ENCODE assay signal across 1 cellular context in genomic region chr1:2375246-2375922, GRCh38.
A peak's percentile ranks its signal among the peaks of the same experiment; 100 is the strongest.
TF ChIP-seq lines count a peak whose summit lies in the region.

No MANE protein-coding gene starts in this region.

TF ChIP-seq in K562, 482 proteins besides CTCF, POLR2A, EP300 and RAD21:
- TF ChIP-seq POLR2G (IDR thresholded peaks at IDR 0.05; ENCODE audit: low read depth, low read length) (peak; percentile 58), ATF3 (IDR thresholded peaks at IDR 0.05) (peak; percentile 21; the same call in 1 of the 2 replicates), ATF3 (CRISPR knock-in tag; conservative IDR thresholded peaks at IDR 0.05) (no peak), MTF1 (CRISPR knock-in tag; IDR thresholded peaks at IDR 0.05; ENCODE audit: borderline replicate concordance) (no peak), HINFP (tag; conservative IDR thresholded peaks at IDR 0.05; ENCODE audit: low read depth) (no peak), ZNF57 (CRISPR knock-in tag; IDR thresholded peaks at IDR 0.05) (no peak), ZNF224 (CRISPR knock-in tag; IDR thresholded peaks at IDR 0.05) (no peak)
